8 cellular contexts compared by ENCODE assay signal in genomic region chr1:33256335-33256700, GRCh38. TPM values are rescaled to one million over a fixed set of nuclear protein-coding genes. Genes with fewer than 3 reads are reported as not detected.
A peak's percentile ranks its signal among the peaks of the same experiment; 100 is the strongest.
DNase-seq lines count a peak whose midpoint lies in the region; ATAC-seq and TF ChIP-seq lines count a peak whose summit lies in the region.

ZNF362 (plus strand) TSS chr1:33256492; CDS start chr1:33270575, 14,083 bp downstream.

- H3K9me3 Mint-ChIP-seq in natural killer cell, result no peaks in the 10 kb centered on the region

- peak; percentile 53 for ATAC-seq in HG03175 (IDR thresholded peaks at IDR 0.05; ENCODE audit: unreplicated experiment)
- ATAC-seq in natural killer cell, result peak; percentile 79 to 82 (median 80)
- no peak for ATAC-seq in HG03196 (IDR thresholded peaks at IDR 0.05; ENCODE audit: unreplicated experiment)

- H3K4me1 Mint-ChIP-seq in natural killer cell, result peaks cover 41 to 42% of the 10 kb centered on the region in 2 donors

- H3K27ac ChIP-seq in RWPE1, result peak within 1 kb of the TSS; percentile 86

- H3K4me3 ChIP-seq in fibroblast of pulmonary artery (replicated peaks; ENCODE audit: low read depth, low read length), result peak within 1 kb of the TSS; percentile 82

- H3K36me3 Mint-ChIP-seq in natural killer cell, result no peaks in the 10 kb centered on the region

- intact Hi-C loops in natural killer cell (cut with micrococcal nuclease), result no loop called here

- TF ChIP-seq POLR2A in GM15510 (IDR thresholded peaks at IDR 0.05; ENCODE audit: borderline replicate concordance, extremely low read depth, insufficient read length), result peak; percentile 40

- H3K27ac Mint-ChIP-seq in natural killer cell, result peak within 1 kb of the TSS; percentile 87 to 96

- peaks cover 0 to 4% of the 10 kb centered on the region in 2 donors for H3K27me3 Mint-ChIP-seq in natural killer cell (ENCODE audit: low read depth in 2 of 2)

- peak within 1 kb of the TSS; percentile 98 for H3K4me3 Mint-ChIP-seq in natural killer cell

- POLR2A ChIA-PET in RWPE1 (lab: Yijun Ruan, JAX; ENCODE audit: low non-redundant PET), result no interaction called here

- CTCF ChIA-PET in RWPE1 (lab: Yijun Ruan, JAX), result no interaction called here

- TF ChIP-seq CTCF in RWPE1 (conservative IDR thresholded peaks at IDR 0.05; ENCODE audit: low read depth) (no peak), fibroblast of pulmonary artery (IDR thresholded peaks at IDR 0.05; ENCODE audit: low read length, missing control alignments) (no peak), natural killer cell (IDR thresholded peaks at IDR 0.05) (no peak)

- DNase-seq in RWPE1 (ENCODE audit: low spot score) (peak; percentile 52), fibroblast of pulmonary artery (ENCODE audit: low read depth) (peak; percentile 70), natural killer cell (peak; percentile 64)
- peak; percentile 55 for DNase-seq in activated effector memory CD4-positive, alpha-beta T cell treated with Interleukin-2 at 50 U/mL for 16 hours
- peak; percentile 63 for DNase-seq in stimulated activated naive CD4-positive, alpha-beta T cell treated with Interleukin-2 at 50 U/mL for 16 hours (lab: John Stamatoyannopoulos, UW)

RNA-seq across cellular contexts. Expression of gene ZNF362, which starts in this region (rescaled TPM):
- 10 to 100 TPM; 34.7 to 39.1 (median 38.3) TPM for total RNA-seq in natural killer cell
